In the genomic region with DNA sequence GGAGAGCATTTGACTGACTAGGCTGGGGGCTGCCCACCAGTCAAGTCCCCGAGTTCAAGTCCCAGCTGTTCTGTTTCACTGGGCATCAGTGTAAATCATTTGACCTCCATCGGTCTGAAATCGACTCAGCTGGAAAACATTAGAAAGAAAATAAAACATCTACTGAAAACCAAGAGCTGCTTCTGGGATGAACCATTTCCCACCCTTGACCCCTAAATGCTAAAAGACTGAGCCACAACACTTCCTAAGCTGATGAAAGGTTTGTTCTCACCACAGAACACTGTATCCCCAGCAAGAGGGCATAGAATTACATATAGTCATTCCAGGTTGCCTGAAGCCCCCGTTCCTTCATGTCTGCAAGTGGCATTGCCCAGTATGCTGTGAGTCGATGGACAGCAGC, we compare ENCODE assay signal across 2 cellular contexts.
TF ChIP-seq lines count a peak whose summit lies in the region.

No MANE protein-coding gene starts in this region.

TF ChIP-seq in SK-N-SH, 30 proteins besides CTCF, POLR2A, EP300 and RAD21 (continued from another document):
- no peak for TF ChIP-seq SMC3 (IDR thresholded peaks at IDR 0.05; ENCODE audit: low read depth, low read length)
- TF ChIP-seq YY1 (IDR thresholded peaks at IDR 0.05; ENCODE audit: low read depth) = no peak
- no peak for TF ChIP-seq MEF2A (IDR thresholded peaks at IDR 0.05; ENCODE audit: borderline replicate concordance, low read depth)
- peak; percentile 42 for TF ChIP-seq TCF12 (IDR thresholded peaks at IDR 0.05)

TF ChIP-seq in SK-N-SH treated with all-trans-retinoic acid at 6 μM for 48 hours, 23 proteins besides CTCF, POLR2A, EP300 and RAD21 (continued from another document):
- TF ChIP-seq, protein P1, sequence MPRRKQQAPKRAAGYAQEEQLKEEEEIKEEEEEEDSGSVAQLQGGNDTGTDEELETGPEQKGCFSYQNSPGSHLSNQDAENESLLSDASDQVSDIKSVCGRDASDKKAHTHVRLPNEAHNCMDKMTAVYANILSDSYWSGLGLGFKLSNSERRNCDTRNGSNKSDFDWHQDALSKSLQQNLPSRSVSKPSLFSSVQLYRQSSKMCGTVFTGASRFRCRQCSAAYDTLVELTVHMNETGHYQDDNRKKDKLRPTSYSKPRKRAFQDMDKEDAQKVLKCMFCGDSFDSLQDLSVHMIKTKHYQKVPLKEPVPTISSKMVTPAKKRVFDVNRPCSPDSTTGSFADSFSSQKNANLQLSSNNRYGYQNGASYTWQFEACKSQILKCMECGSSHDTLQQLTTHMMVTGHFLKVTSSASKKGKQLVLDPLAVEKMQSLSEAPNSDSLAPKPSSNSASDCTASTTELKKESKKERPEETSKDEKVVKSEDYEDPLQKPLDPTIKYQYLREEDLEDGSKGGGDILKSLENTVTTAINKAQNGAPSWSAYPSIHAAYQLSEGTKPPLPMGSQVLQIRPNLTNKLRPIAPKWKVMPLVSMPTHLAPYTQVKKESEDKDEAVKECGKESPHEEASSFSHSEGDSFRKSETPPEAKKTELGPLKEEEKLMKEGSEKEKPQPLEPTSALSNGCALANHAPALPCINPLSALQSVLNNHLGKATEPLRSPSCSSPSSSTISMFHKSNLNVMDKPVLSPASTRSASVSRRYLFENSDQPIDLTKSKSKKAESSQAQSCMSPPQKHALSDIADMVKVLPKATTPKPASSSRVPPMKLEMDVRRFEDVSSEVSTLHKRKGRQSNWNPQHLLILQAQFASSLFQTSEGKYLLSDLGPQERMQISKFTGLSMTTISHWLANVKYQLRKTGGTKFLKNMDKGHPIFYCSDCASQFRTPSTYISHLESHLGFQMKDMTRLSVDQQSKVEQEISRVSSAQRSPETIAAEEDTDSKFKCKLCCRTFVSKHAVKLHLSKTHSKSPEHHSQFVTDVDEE (CRISPR knock-in tag; IDR thresholded peaks at IDR 0.05) = no peak
- no peak for TF ChIP-seq ZFP3 (CRISPR knock-in tag; IDR thresholded peaks at IDR 0.05)
- TF ChIP-seq TOX (CRISPR knock-in tag; IDR thresholded peaks at IDR 0.05; ENCODE audit: borderline replicate concordance) = no peak
- TF ChIP-seq TCF4 (CRISPR knock-in tag; IDR thresholded peaks at IDR 0.05; ENCODE audit: borderline replicate concordance) = no peak
- TF ChIP-seq GLIS3 (CRISPR knock-in tag; IDR thresholded peaks at IDR 0.05) = no peak
- TF ChIP-seq, protein P2, sequence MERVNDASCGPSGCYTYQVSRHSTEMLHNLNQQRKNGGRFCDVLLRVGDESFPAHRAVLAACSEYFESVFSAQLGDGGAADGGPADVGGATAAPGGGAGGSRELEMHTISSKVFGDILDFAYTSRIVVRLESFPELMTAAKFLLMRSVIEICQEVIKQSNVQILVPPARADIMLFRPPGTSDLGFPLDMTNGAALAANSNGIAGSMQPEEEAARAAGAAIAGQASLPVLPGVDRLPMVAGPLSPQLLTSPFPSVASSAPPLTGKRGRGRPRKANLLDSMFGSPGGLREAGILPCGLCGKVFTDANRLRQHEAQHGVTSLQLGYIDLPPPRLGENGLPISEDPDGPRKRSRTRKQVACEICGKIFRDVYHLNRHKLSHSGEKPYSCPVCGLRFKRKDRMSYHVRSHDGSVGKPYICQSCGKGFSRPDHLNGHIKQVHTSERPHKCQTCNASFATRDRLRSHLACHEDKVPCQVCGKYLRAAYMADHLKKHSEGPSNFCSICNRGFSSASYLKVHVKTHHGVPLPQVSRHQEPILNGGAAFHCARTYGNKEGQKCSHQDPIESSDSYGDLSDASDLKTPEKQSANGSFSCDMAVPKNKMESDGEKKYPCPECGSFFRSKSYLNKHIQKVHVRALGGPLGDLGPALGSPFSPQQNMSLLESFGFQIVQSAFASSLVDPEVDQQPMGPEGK (CRISPR knock-in tag; IDR thresholded peaks at IDR 0.05; ENCODE audit: borderline replicate concordance) = no peak
- TF ChIP-seq, protein P3, sequence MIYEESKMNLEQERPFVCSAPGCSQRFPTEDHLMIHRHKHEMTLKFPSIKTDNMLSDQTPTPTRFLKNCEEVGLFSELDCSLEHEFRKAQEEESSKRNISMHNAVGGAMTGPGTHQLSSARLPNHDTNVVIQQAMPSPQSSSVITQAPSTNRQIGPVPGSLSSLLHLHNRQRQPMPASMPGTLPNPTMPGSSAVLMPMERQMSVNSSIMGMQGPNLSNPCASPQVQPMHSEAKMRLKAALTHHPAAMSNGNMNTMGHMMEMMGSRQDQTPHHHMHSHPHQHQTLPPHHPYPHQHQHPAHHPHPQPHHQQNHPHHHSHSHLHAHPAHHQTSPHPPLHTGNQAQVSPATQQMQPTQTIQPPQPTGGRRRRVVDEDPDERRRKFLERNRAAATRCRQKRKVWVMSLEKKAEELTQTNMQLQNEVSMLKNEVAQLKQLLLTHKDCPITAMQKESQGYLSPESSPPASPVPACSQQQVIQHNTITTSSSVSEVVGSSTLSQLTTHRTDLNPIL (CRISPR knock-in tag; IDR thresholded peaks at IDR 0.05; ENCODE audit: low read depth) = no peak
- no peak for TF ChIP-seq CSDC2 (CRISPR knock-in tag; IDR thresholded peaks at IDR 0.05)
- no peak for TF ChIP-seq ZNF70 (CRISPR knock-in tag; IDR thresholded peaks at IDR 0.05)
TF ChIP-seq in SK-N-SH treated with all-trans-retinoic acid at 6 μM for 48 hours: peak in this region for 0.
